19 cellular contexts compared by ENCODE assay signal in the genomic region with DNA sequence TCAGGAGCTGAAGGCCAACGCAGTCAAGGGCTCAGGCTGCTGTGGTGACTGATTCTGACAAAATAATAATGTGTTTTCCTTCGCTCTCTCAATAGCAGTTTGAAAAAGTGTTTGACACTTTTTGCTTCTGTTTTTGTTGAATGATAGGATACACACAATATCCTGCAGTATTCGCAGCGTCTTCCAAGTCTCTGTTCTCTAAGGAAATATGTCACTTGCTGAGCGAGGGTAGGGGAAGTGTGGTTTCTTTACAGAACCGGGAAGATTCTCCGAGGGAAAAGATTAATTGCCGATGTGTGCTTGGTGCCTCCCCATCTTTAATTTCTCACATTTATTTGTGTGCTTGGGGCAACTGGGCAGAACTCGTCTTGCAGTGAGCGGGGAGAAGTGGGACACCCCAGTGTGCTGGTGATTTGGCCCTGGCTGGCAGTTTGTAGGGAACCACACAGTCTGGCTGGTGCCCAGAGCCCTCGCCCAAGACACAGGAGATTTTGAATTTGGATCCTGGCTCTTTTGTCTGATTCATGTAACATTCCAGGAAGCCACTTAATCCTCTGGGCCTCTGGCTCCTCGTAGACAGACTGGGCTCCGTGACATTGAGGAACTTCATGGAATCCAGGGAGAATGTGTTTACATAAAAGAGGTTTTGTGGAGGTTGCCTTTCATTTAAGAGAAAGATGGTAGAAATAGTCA.
A peak's percentile ranks its signal among the peaks of the same experiment; 100 is the strongest.
DNase-seq lines count a peak whose midpoint lies in the region; ATAC-seq and TF ChIP-seq lines count a peak whose summit lies in the region.
"Had no signal": no experiment of that assay in that cellular context is flagged by ENCODE, and none has a peak within 500 bp of the region (broad histone marks: within the 10 kb centered on the region; RNA-seq: fewer than 3 reads in every experiment).

No MANE protein-coding gene starts in this region.

- H3K4me3 Mint-ChIP-seq in MCF 10A (ENCODE audit: unreplicated experiment): no peak overlapping the region
- H3K4me3 Mint-ChIP-seq: activated T-helper 1 cell treated with anti-CD3 and anti-CD28 coated beads, Interleukin-12 subunit alpha, Interleukin-12 subunit beta, Interleukin-2, Interleukin-4 antibody, amounts not matched to agents 30 ng/mL and 10 ng/mL and 1 ng/mL, durations not matched to agents 14 hours and 24 hours and 36 hours; effector memory CD8-positive, alpha-beta T cell; neural crest cell had no signal

- DNase-seq in breast epithelium (ENCODE audit: low spot score in 2 of 2) (peak in 1 of 2 donors; percentile 31), MCF 10A (ENCODE audit: unreplicated experiment) (no peak), ascending aorta (ENCODE audit: low spot score in 2 of 2) (peak in 1 of 2 donors; percentile 73), left lobe of liver (ENCODE audit: low spot score) (peak; percentile 19), vagina (ENCODE audit: extremely low spot score in 2 of 2) (no peak), NCI-H146 treated with DMSO at 0.1 percent for 48 hours (lab: John Stamatoyannopoulos, UW; ENCODE audit: unreplicated experiment) (no peak), NCI-H446 (lab: John Stamatoyannopoulos, UW) (no peak), H7 (no peak)
- DNase-seq: activated CD4-positive, alpha-beta T cell treated with anti-CD3 and anti-CD28 coated beads for 4 hours; body of pancreas; DMS79 treated with DMSO at 0.1 percent for 48 hours; effector memory CD8-positive, alpha-beta T cell; KBM-7; left colon; NCI-H187 treated with DMSO at 0.1 percent for 48 hours; substantia nigra had no signal

- H3K36me3 Mint-ChIP-seq in MCF 10A (ENCODE audit: insufficient read depth, unreplicated experiment): no peaks in the 10 kb centered on the region

- POLR2A ChIA-PET in MCF 10A (lab: Yijun Ruan, JAX): no interaction called here

- CTCF ChIA-PET in MCF 10A (lab: Yijun Ruan, JAX): interaction anchor here (1.5 kb wide), 1 partner anchor 14 kb away, joined by 3 read pairs; no protein-coding TSS in a partner anchor

- intact Hi-C loops in breast epithelium (cut with DNase I; ENCODE audit: low total_unique reads) (no loop called here), MCF 10A (cut with micrococcal nuclease) (no loop called here), ascending aorta (cut with DNase I) (no loop called here), vagina (cut with DNase I) (loop anchor here (10.0 kb wide), 1 partner anchor 163 kb away; no protein-coding TSS in a partner anchor)

- H3K27ac ChIP-seq in breast epithelium (peak overlapping the region; percentile 54 to 71), ascending aorta (peak overlapping the region; percentile 42 to 67), vagina (peak overlapping the region; percentile 5)
- H3K27ac ChIP-seq: body of pancreas, RWPE1 had no signal

- TF ChIP-seq POLR2A in breast epithelium (IDR thresholded peaks at IDR 0.05) (no peak), vagina (IDR thresholded peaks at IDR 0.05) (no peak)

- H3K27me3 ChIP-seq in breast epithelium (no peaks in the 10 kb centered on the region), ascending aorta (no peaks in the 10 kb centered on the region), vagina (no peaks in the 10 kb centered on the region), H7 (ENCODE audit: control insufficient read depth, insufficient read depth, low read length) (no peaks in the 10 kb centered on the region)
- H3K27me3 ChIP-seq: body of pancreas had no signal

- no peaks in the 10 kb centered on the region for H3K27me3 Mint-ChIP-seq in MCF 10A (ENCODE audit: insufficient read depth, unreplicated experiment)

- H3K4me1 Mint-ChIP-seq in MCF 10A (ENCODE audit: insufficient read depth, unreplicated experiment): no peaks in the 10 kb centered on the region

- H3K9me3 ChIP-seq in breast epithelium (no peaks in the 10 kb centered on the region), ascending aorta (no peaks in the 10 kb centered on the region), vagina (no peaks in the 10 kb centered on the region)
- H3K9me3 ChIP-seq: body of pancreas had no signal

- TF ChIP-seq CTCF in breast epithelium (IDR thresholded peaks at IDR 0.05) (no peak), MCF 10A (IDR thresholded peaks at IDR 0.05; ENCODE audit: unreplicated experiment) (no peak), ascending aorta (IDR thresholded peaks at IDR 0.05) (no peak), vagina (IDR thresholded peaks at IDR 0.05) (no peak)

- no TSS peak for BruUV-seq in MCF 10A (replicated peaks; lab: Mats Ljungman, UMichigan)

- peaks cover 17% of the 10 kb centered on the region for H3K9me3 Mint-ChIP-seq in MCF 10A (ENCODE audit: unreplicated experiment)
- H3K9me3 Mint-ChIP-seq: activated T-helper 1 cell treated with anti-CD3 and anti-CD28 coated beads, Interleukin-12 subunit alpha, Interleukin-12 subunit beta, Interleukin-2, Interleukin-4 antibody, amounts not matched to agents 30 ng/mL and 10 ng/mL and 1 ng/mL, durations not matched to agents 14 hours and 24 hours and 36 hours; effector memory CD8-positive, alpha-beta T cell; neural crest cell had no signal

- ATAC-seq in left lobe of liver: no peak
- ATAC-seq: body of pancreas; effector memory CD8-positive, alpha-beta T cell; left colon had no signal

- H3K27ac Mint-ChIP-seq in MCF 10A (ENCODE audit: low read depth, unreplicated experiment): no peak overlapping the region
- H3K27ac Mint-ChIP-seq: activated T-helper 1 cell treated with anti-CD3 and anti-CD28 coated beads, Interleukin-12 subunit alpha, Interleukin-12 subunit beta, Interleukin-2, Interleukin-4 antibody, amounts not matched to agents 30 ng/mL and 10 ng/mL and 1 ng/mL, durations not matched to agents 14 hours and 24 hours and 36 hours; effector memory CD8-positive, alpha-beta T cell had no signal

- H3K4me1 ChIP-seq in breast epithelium (peaks cover 0 to 2% of the 10 kb centered on the region in 2 donors), ascending aorta (peaks cover 3 to 31% of the 10 kb centered on the region in 2 donors), vagina (peaks cover 6% of the 10 kb centered on the region)

- H3K36me3 ChIP-seq in breast epithelium (no peaks in the 10 kb centered on the region), ascending aorta (peaks cover 0 to 5% of the 10 kb centered on the region in 2 donors), vagina (no peaks in the 10 kb centered on the region), H7 (replicated peaks; ENCODE audit: control insufficient read depth, insufficient read depth, low read length) (no peaks in the 10 kb centered on the region)

- H3K4me3 ChIP-seq in breast epithelium (no peak overlapping the region), ascending aorta (no peak overlapping the region), vagina (no peak overlapping the region), H7 (ENCODE audit: insufficient read depth, low read depth, low read length) (no peak overlapping the region)
- H3K4me3 ChIP-seq: body of pancreas had no signal

Comparison
In these comparisons a context has a peak if more than half of its experiments do, and no peak if none do; other contexts are left out.
1. H3K27ac ChIP-seq: peak in every context shown above with its lines; median percentile 62 in breast epithelium; 54 in ascending aorta; 5 in vagina.